Comparison of ENCODE assay signal across 8 cellular contexts in genomic region chr5:177847914-177848313, GRCh38.
DNase-seq lines count a peak whose midpoint lies in the region; ATAC-seq lines count a peak whose summit lies in the region.
"Not testable (repeated sequence)": the region's sequence is repeated elsewhere in the genome, so short reads cannot be mapped to it uniquely, and the experiment has no call there.

No MANE protein-coding gene starts in this region.

- H3K9me3 Mint-ChIP-seq in activated CD4-positive, alpha-beta T cell treated with anti-CD3 and anti-CD28 coated beads for 36 hours (ENCODE audit: low read depth); activated CD8-positive, alpha-beta memory T cell treated with anti-CD3 and anti-CD28 coated beads, Interleukin-2, amount 10 ng/mL, durations not matched to agents 7 days and 5 days (ENCODE audit: low read depth); activated T-helper 17 cell treated with anti-CD3 and anti-CD28 coated beads, Interleukin-2, amount 50 U/mL, for 72 hours; activated naive CD4-positive, alpha-beta T cell treated with anti-CD3 and anti-CD28 coated beads, Interleukin-2, amount 50 U/mL, for 72 hours; activated naive CD8-positive, alpha-beta T cell treated with anti-CD3 and anti-CD28 coated beads, Interleukin-2, amount 50 U/mL, for 24 hours; stimulated activated effector memory CD8-positive, alpha-beta T cell treated with anti-CD3 and anti-CD28 coated beads, Interleukin-12 subunit alpha, Interleukin-12 subunit beta, amount 100 ng/mL, for 72 hours; stimulated activated naive CD8-positive, alpha-beta T cell treated with anti-CD3 and anti-CD28 coated beads, Interleukin-15, amount 100 ng/mL, for 72 hours: not testable (repeated sequence)

- H3K27ac Mint-ChIP-seq in activated CD4-positive, alpha-beta T cell treated with anti-CD3 and anti-CD28 coated beads for 36 hours; activated CD8-positive, alpha-beta memory T cell treated with anti-CD3 and anti-CD28 coated beads, Interleukin-2, amount 10 ng/mL, durations not matched to agents 7 days and 5 days; activated T-helper 17 cell treated with anti-CD3 and anti-CD28 coated beads, Interleukin-2, amount 50 U/mL, for 72 hours; activated naive CD4-positive, alpha-beta T cell treated with anti-CD3 and anti-CD28 coated beads, Interleukin-2, amount 50 U/mL, for 72 hours; activated naive CD8-positive, alpha-beta T cell treated with anti-CD3 and anti-CD28 coated beads, Interleukin-2, amount 50 U/mL, for 24 hours; stimulated activated effector memory CD8-positive, alpha-beta T cell treated with anti-CD3 and anti-CD28 coated beads, Interleukin-12 subunit alpha, Interleukin-12 subunit beta, amount 100 ng/mL, for 72 hours; stimulated activated naive CD8-positive, alpha-beta T cell treated with anti-CD3 and anti-CD28 coated beads, Interleukin-15, amount 100 ng/mL, for 72 hours: not testable (repeated sequence)

- H3K27me3 Mint-ChIP-seq in activated CD4-positive, alpha-beta T cell treated with anti-CD3 and anti-CD28 coated beads for 36 hours; activated CD8-positive, alpha-beta memory T cell treated with anti-CD3 and anti-CD28 coated beads, Interleukin-2, amount 10 ng/mL, durations not matched to agents 7 days and 5 days; activated T-helper 17 cell treated with anti-CD3 and anti-CD28 coated beads, Interleukin-2, amount 50 U/mL, for 72 hours; activated naive CD8-positive, alpha-beta T cell treated with anti-CD3 and anti-CD28 coated beads, Interleukin-2, amount 50 U/mL, for 24 hours; stimulated activated naive CD8-positive, alpha-beta T cell treated with anti-CD3 and anti-CD28 coated beads, Interleukin-15, amount 100 ng/mL, for 72 hours: not testable (repeated sequence)

- POLR2A ChIA-PET in activated CD4-positive, alpha-beta T cell treated with anti-CD3 and anti-CD28 coated beads for 36 hours (lab: Charles Lee): not testable (repeated sequence)

- not testable (repeated sequence) for DNase-seq in activated CD4-positive, alpha-beta T cell treated with anti-CD3 and anti-CD28 coated beads for 36 hours; activated CD8-positive, alpha-beta memory T cell treated with anti-CD3 and anti-CD28 coated beads, Interleukin-2, amount 10 ng/mL, durations not matched to agents 7 days and 5 days; activated naive CD4-positive, alpha-beta T cell treated with anti-CD3 and anti-CD28 coated beads, Interleukin-2, amount 50 U/mL, for 72 hours (ENCODE audit: low spot score in 2 of 2); activated naive CD8-positive, alpha-beta T cell treated with anti-CD3 and anti-CD28 coated beads, Interleukin-2, amount 50 U/mL, for 24 hours; stimulated activated effector memory CD8-positive, alpha-beta T cell treated with anti-CD3 and anti-CD28 coated beads, Interleukin-12 subunit alpha, Interleukin-12 subunit beta, amount 100 ng/mL, for 72 hours (ENCODE audit: low spot score in 2 of 2); stimulated activated naive CD8-positive, alpha-beta T cell treated with anti-CD3 and anti-CD28 coated beads, Interleukin-15, amount 100 ng/mL, for 72 hours
- DNase-seq in left kidney (ENCODE audit: low read depth, low spot score): peak; percentile 1

- H3K4me3 Mint-ChIP-seq in activated CD4-positive, alpha-beta T cell treated with anti-CD3 and anti-CD28 coated beads for 36 hours; activated CD8-positive, alpha-beta memory T cell treated with anti-CD3 and anti-CD28 coated beads, Interleukin-2, amount 10 ng/mL, durations not matched to agents 7 days and 5 days; activated T-helper 17 cell treated with anti-CD3 and anti-CD28 coated beads, Interleukin-2, amount 50 U/mL, for 72 hours; activated naive CD8-positive, alpha-beta T cell treated with anti-CD3 and anti-CD28 coated beads, Interleukin-2, amount 50 U/mL, for 24 hours; stimulated activated effector memory CD8-positive, alpha-beta T cell treated with anti-CD3 and anti-CD28 coated beads, Interleukin-12 subunit alpha, Interleukin-12 subunit beta, amount 100 ng/mL, for 72 hours; stimulated activated naive CD8-positive, alpha-beta T cell treated with anti-CD3 and anti-CD28 coated beads, Interleukin-15, amount 100 ng/mL, for 72 hours: not testable (repeated sequence)

- peak; percentile 59 for ATAC-seq in activated CD4-positive, alpha-beta T cell treated with anti-CD3 and anti-CD28 coated beads for 36 hours
- ATAC-seq in activated CD8-positive, alpha-beta memory T cell treated with anti-CD3 and anti-CD28 coated beads, Interleukin-2, amount 10 ng/mL, durations not matched to agents 7 days and 5 days: peak; percentile 72
- peak; percentile 89 for ATAC-seq in activated T-helper 17 cell treated with anti-CD3 and anti-CD28 coated beads, Interleukin-2, amount 50 U/mL, for 72 hours (replicated peaks)
- peak; percentile 40 to 80 for ATAC-seq in activated naive CD4-positive, alpha-beta T cell treated with anti-CD3 and anti-CD28 coated beads, Interleukin-2, amount 50 U/mL, for 72 hours
- ATAC-seq in activated naive CD8-positive, alpha-beta T cell treated with anti-CD3 and anti-CD28 coated beads, Interleukin-2, amount 50 U/mL, for 24 hours: peak; percentile 45
- peak; percentile 72 for ATAC-seq in stimulated activated effector memory CD8-positive, alpha-beta T cell treated with anti-CD3 and anti-CD28 coated beads, Interleukin-12 subunit alpha, Interleukin-12 subunit beta, amount 100 ng/mL, for 72 hours
- peak; percentile 74 for ATAC-seq in stimulated activated naive CD8-positive, alpha-beta T cell treated with anti-CD3 and anti-CD28 coated beads, Interleukin-15, amount 100 ng/mL, for 72 hours

- not testable (repeated sequence) for H3K4me1 Mint-ChIP-seq in activated CD4-positive, alpha-beta T cell treated with anti-CD3 and anti-CD28 coated beads for 36 hours; activated CD8-positive, alpha-beta memory T cell treated with anti-CD3 and anti-CD28 coated beads, Interleukin-2, amount 10 ng/mL, durations not matched to agents 7 days and 5 days; activated T-helper 17 cell treated with anti-CD3 and anti-CD28 coated beads, Interleukin-2, amount 50 U/mL, for 72 hours; activated naive CD8-positive, alpha-beta T cell treated with anti-CD3 and anti-CD28 coated beads, Interleukin-2, amount 50 U/mL, for 24 hours; stimulated activated effector memory CD8-positive, alpha-beta T cell treated with anti-CD3 and anti-CD28 coated beads, Interleukin-12 subunit alpha, Interleukin-12 subunit beta, amount 100 ng/mL, for 72 hours; stimulated activated naive CD8-positive, alpha-beta T cell treated with anti-CD3 and anti-CD28 coated beads, Interleukin-15, amount 100 ng/mL, for 72 hours

- CTCF ChIA-PET in activated CD4-positive, alpha-beta T cell treated with anti-CD3 and anti-CD28 coated beads for 36 hours (lab: Charles Lee); activated CD8-positive, alpha-beta memory T cell treated with anti-CD3 and anti-CD28 coated beads, Interleukin-2, amount 10 ng/mL, durations not matched to agents 7 days and 5 days (lab: Charles Lee): not testable (repeated sequence)

- not testable (repeated sequence) for H3K36me3 Mint-ChIP-seq in activated CD4-positive, alpha-beta T cell treated with anti-CD3 and anti-CD28 coated beads for 36 hours (ENCODE audit: low read depth); activated CD8-positive, alpha-beta memory T cell treated with anti-CD3 and anti-CD28 coated beads, Interleukin-2, amount 10 ng/mL, durations not matched to agents 7 days and 5 days; activated T-helper 17 cell treated with anti-CD3 and anti-CD28 coated beads, Interleukin-2, amount 50 U/mL, for 72 hours (ENCODE audit: low read depth); activated naive CD4-positive, alpha-beta T cell treated with anti-CD3 and anti-CD28 coated beads, Interleukin-2, amount 50 U/mL, for 72 hours; activated naive CD8-positive, alpha-beta T cell treated with anti-CD3 and anti-CD28 coated beads, Interleukin-2, amount 50 U/mL, for 24 hours (ENCODE audit: low read depth); stimulated activated effector memory CD8-positive, alpha-beta T cell treated with anti-CD3 and anti-CD28 coated beads, Interleukin-12 subunit alpha, Interleukin-12 subunit beta, amount 100 ng/mL, for 72 hours

- intact Hi-C loops in activated CD4-positive, alpha-beta T cell treated with anti-CD3 and anti-CD28 coated beads for 36 hours (cut with DNase I, micrococcal nuclease): not testable (repeated sequence)
